8 cellular contexts compared by ENCODE assay signal in the genomic region with DNA sequence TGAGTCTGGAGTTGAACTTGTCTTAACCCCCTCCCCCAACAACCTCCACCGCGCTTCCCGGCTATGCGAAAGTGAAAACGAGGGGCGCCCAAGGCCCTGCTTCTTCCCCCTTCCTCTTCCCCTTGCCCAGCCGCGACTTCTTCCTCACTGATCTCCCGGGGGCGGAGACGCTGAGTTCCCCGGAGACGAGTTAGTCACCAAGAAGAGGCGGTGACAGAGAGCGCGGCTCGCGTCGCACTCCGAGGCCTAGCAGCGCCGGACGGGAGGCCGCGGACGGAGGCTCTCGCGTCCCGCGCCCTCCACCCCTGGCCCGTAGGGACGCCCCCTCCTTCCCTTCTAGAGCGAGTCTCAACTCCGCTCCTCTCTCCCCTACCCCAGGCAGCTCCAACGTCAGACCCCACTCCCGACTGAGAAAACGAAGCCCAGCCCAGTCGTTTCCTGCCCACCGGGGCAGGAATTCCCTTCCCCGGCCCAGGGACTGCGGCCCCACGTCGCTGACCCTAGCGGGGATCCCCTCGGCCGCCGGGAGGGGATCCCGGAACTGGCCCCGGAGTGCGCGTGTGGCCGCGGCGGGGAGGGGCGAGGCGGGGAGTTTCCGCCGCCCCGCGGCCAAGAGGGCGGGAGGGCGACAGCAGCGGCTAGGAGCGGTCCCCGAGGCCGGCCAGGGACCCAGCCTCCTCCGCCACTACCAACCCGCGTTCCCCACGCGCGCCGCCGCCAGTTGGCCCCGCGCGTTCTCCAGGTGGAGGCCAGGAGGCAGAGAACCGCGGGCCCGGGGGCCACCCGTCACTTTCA. TPM values are rescaled to one million over a fixed set of nuclear protein-coding genes. Genes with fewer than 3 reads are reported as not detected.
A peak's percentile ranks its signal among the peaks of the same experiment; 100 is the strongest.
DNase-seq lines count a peak whose midpoint lies in the region; ATAC-seq and TF ChIP-seq lines count a peak whose summit lies in the region.

No MANE protein-coding gene starts in this region.

- H3K27ac ChIP-seq in adrenal gland (peak overlapping the region; percentile 97 to 99 (median 98)), psoas muscle (peak overlapping the region; percentile 99), uterus (peak overlapping the region; percentile 97 to 100)

- H3K27me3 ChIP-seq in MG63 (no peaks in the 10 kb centered on the region), adrenal gland (no peaks in the 10 kb centered on the region), psoas muscle (ENCODE audit: insufficient read depth in 3 of 3, low read length in 2 of 3) (no peaks in the 10 kb centered on the region), uterus (no peaks in the 10 kb centered on the region)

- no peaks in the 10 kb centered on the region for H3K9me3 Mint-ChIP-seq in T-cell

- intact Hi-C loops in adrenal gland (cut with DNase I) (no loop called here), left ventricle myocardium superior (cut with micrococcal nuclease) (loop anchor here (5.0 kb wide), 1 partner anchor 109 kb away; a partner anchor contains a TSS), psoas muscle (cut with DNase I) (loop anchor here (2.0 kb wide), 2 partner anchors 109 to 173 kb away; a partner anchor contains a TSS), uterus (cut with DNase I; ENCODE audit: low total_unique reads) (loop anchor here (5.0 to 10.0 kb wide), 2 partner anchors 111 to 161 kb away; a partner anchor contains a TSS)

- H3K9me3 ChIP-seq in MG63 (no peaks in the 10 kb centered on the region), adrenal gland (replicated peaks in 1 of 3) (no peaks in the 10 kb centered on the region), psoas muscle (no peaks in the 10 kb centered on the region), uterus (no peaks in the 10 kb centered on the region)

- H3K4me3 ChIP-seq in MG63, result peak overlapping the region; percentile 88
- peak overlapping the region; percentile 55 to 94 (median 82) for H3K4me3 ChIP-seq in adrenal gland
- peak overlapping the region; percentile 75 for H3K4me3 ChIP-seq in psoas muscle
- peak overlapping the region; percentile 83 to 92 for H3K4me3 ChIP-seq in uterus

- peak overlapping the region; percentile 90 to 100 (median 98) for H3K4me3 Mint-ChIP-seq in T-cell

- DNase-seq in HCEC 1CT (peak; percentile 70), MG63 (peak; percentile 74), T-cell (peak; percentile 57 to 90 (median 82)), adrenal gland (peak; percentile 82 to 92 (median 89)), left ventricle myocardium superior (peak; percentile 89), psoas muscle (peak; percentile 88 to 91), uterus (peak; percentile 69 to 75)

- peaks cover 0 to 15% of the 10 kb centered on the region in 2 donors for H3K4me1 ChIP-seq in adrenal gland (replicated peaks in 1 of 2)
- H3K4me1 ChIP-seq in psoas muscle, result peaks cover 12% of the 10 kb centered on the region
- H3K4me1 ChIP-seq in uterus, result peaks cover 0 to 5% of the 10 kb centered on the region in 2 donors

- peaks cover 47 to 50% (median 49%) of the 10 kb centered on the region in 3 donors for H3K4me1 Mint-ChIP-seq in T-cell

- H3K27me3 Mint-ChIP-seq in T-cell, result no peaks in the 10 kb centered on the region

- TF ChIP-seq POLR2A in GM10847 (IDR thresholded peaks at IDR 0.05; ENCODE audit: extremely low read depth, insufficient read length) (peak; percentile 55), adrenal gland (IDR thresholded peaks at IDR 0.05) (peak; percentile 73 to 93), uterus (IDR thresholded peaks at IDR 0.05) (peak; percentile 45 to 61)

- ATAC-seq in T-cell (replicated peaks in 1 of 4) (peak; percentile 71 to 77 (median 72)), left ventricle myocardium superior (peak; percentile 87), psoas muscle (peak; percentile 81 to 87 (median 84))

- peaks cover 5% of the 10 kb centered on the region for H3K36me3 Mint-ChIP-seq in T-cell

- CTCF ChIA-PET in T-cell (lab: Charles Lee), result interaction anchor here in 1 of 2 donors (0.6 to 1.3 kb wide), 2 partner anchors 48 to 109 kb away, joined by 3 read pairs; a partner anchor contains a TSS

- H3K36me3 ChIP-seq in MG63 (peaks cover 5% of the 10 kb centered on the region; the same call in 1 of the 2 replicates), adrenal gland (replicated peaks in 1 of 2) (no peaks in the 10 kb centered on the region), psoas muscle (ENCODE audit: insufficient read depth in 1 of 2, low read depth in 1 of 2) (no peaks in the 10 kb centered on the region), uterus (no peaks in the 10 kb centered on the region)

- WGBS in adrenal gland, 4 donors, result 0 to 1% (median 0%) methylated on average over 22 to 81 of the region's 81 CpGs; no CpG with 5 or more reads in 1 of the 4 donors
- WGBS in psoas muscle, 3 donors, result 0% methylated on average over 71 to 81 of the region's 81 CpGs

- peak overlapping the region; percentile 96 to 97 for H3K27ac Mint-ChIP-seq in T-cell

- peak in 2 of 6 experiments; percentile 2 to 9 for TF ChIP-seq CTCF in adrenal gland (IDR thresholded peaks at IDR 0.05)
- TF ChIP-seq CTCF in psoas muscle (IDR thresholded peaks at IDR 0.05), result no peak
- no peak for TF ChIP-seq CTCF in uterus (IDR thresholded peaks at IDR 0.05)

- POLR2A ChIA-PET in T-cell (lab: Charles Lee), result interaction anchor here in 1 of 2 donors (0.5 to 2.1 kb wide), 9 partner anchors 12 to 419 kb away, joined by 3 to 34 read pairs (median 3); a partner anchor contains a TSS

RNA-seq across cellular contexts. Expression of a gene that starts 1.4 kb away (rescaled TPM):
- total RNA-seq in MG63 (2014; rRNA removed; shearing (Covaris generic); ENCODE audit: low replicate concordance), result 20.4 and 21.8 TPM in 2 replicates
- 10 to 100 TPM; 38.0 to 56.2 (median 44.6) TPM for total RNA-seq in T-cell
- total RNA-seq in adrenal gland, result 10 to 100 TPM in 7 of 8 donors, 1 to 10 TPM in 1; 8.5 to 33.0 (median 14.4) TPM
- polyA plus RNA-seq in adrenal gland, result 10 to 100 TPM; 13.5 to 16.4 (median 15.8) TPM
- total RNA-seq in left ventricle myocardium superior, result 4.9 TPM
- total RNA-seq in psoas muscle, result 10 to 100 TPM in 3 of 4 donors, 1 to 10 TPM in 1; 7.5 to 28.3 (median 15.5) TPM
- 10 to 100 TPM in 2 of 3 donors, 1 to 10 TPM in 1; 9.3 to 16.7 (median 15.3) TPM for polyA plus RNA-seq in psoas muscle
- total RNA-seq in uterus, result 10 to 100 TPM; 11.8 to 42.0 (median 27.3) TPM

Comparison
In these comparisons a context has a peak if more than half of its experiments do, and no peak if none do; other contexts are left out.
1. Peak in every context shown above with its lines: DNase-seq, ATAC-seq, H3K4me3 ChIP-seq and H3K27ac ChIP-seq.
2. intact Hi-C loops: an anchor here in left ventricle myocardium superior (5.0 kb wide), psoas muscle (2.0 kb wide) and uterus (5.0 to 10.0 kb wide); none called in adrenal gland.